In the genomic region with DNA sequence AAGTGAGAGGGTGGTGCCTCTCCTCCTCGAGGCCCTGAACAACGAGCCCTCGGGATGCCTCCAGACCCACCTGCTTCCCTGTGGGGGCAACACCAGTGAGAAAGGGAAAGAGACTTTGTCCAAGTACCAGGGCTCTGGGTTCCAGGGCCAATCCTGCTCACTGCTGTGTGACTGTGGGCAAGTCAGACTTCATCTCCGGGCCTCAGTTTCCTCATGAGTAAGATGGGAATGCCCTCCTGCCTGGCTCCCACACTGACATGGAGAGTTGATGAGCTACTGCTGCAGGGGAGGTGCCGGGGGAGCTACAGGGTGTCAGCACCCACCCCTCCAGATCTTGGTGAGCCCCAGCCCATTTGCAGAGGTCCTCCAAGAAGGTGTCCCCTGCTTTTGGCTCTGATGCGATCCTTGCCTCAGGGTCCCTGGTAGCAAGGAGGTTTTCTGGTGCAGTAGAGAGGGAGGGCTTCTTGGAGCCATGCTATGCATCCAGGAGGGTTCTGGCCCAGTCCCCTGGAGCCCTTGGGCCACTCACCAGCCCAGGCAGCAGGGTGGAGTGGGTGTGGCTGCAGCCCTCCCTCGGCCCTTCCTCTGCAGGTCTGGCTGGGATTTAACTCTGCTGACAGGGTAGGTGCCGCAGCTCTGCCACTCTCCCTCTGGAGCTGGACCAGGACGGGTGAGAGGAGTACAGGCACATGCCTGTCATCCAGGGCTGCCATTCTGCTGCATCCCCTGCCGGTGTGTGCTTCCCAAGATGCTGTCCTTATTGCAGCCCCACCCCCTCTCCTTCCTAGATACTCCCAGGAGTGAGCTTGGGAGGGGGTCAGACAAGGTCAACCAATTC, we compare ENCODE assay signal across 2 cellular contexts.
TF ChIP-seq lines count a peak whose summit lies in the region.

No MANE protein-coding gene starts in this region.

TF ChIP-seq in SK-N-SH, 30 proteins besides CTCF, POLR2A, EP300 and RAD21:
- TF ChIP-seq, protein P1, sequence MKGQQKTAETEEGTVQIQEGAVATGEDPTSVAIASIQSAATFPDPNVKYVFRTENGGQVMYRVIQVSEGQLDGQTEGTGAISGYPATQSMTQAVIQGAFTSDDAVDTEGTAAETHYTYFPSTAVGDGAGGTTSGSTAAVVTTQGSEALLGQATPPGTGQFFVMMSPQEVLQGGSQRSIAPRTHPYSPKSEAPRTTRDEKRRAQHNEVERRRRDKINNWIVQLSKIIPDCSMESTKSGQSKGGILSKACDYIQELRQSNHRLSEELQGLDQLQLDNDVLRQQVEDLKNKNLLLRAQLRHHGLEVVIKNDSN (IDR thresholded peaks at IDR 0.05; ENCODE audit: borderline replicate concordance, low read depth): no peak
- TF ChIP-seq RCOR1 (IDR thresholded peaks at IDR 0.05; ENCODE audit: low read length): no peak
- no peak for TF ChIP-seq ELF1 (IDR thresholded peaks at IDR 0.05)
- TF ChIP-seq, protein P2, sequence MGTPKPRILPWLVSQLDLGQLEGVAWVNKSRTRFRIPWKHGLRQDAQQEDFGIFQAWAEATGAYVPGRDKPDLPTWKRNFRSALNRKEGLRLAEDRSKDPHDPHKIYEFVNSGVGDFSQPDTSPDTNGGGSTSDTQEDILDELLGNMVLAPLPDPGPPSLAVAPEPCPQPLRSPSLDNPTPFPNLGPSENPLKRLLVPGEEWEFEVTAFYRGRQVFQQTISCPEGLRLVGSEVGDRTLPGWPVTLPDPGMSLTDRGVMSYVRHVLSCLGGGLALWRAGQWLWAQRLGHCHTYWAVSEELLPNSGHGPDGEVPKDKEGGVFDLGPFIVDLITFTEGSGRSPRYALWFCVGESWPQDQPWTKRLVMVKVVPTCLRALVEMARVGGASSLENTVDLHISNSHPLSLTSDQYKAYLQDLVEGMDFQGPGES (IDR thresholded peaks at IDR 0.05; ENCODE audit: low read depth, low read length): no peak
- no peak for TF ChIP-seq FOXJ3 (CRISPR knock-in tag; IDR thresholded peaks at IDR 0.05)
- TF ChIP-seq GATA2 (CRISPR knock-in tag; IDR thresholded peaks at IDR 0.05): no peak
- no peak for TF ChIP-seq RXRA (IDR thresholded peaks at IDR 0.05; ENCODE audit: borderline replicate concordance, low read depth)
- TF ChIP-seq YY1 (IDR thresholded peaks at IDR 0.05; ENCODE audit: low read depth): no peak

TF ChIP-seq in SK-N-SH treated with all-trans-retinoic acid at 6 μM for 48 hours, 23 proteins besides CTCF, POLR2A, EP300 and RAD21:
- TF ChIP-seq, protein P3, sequence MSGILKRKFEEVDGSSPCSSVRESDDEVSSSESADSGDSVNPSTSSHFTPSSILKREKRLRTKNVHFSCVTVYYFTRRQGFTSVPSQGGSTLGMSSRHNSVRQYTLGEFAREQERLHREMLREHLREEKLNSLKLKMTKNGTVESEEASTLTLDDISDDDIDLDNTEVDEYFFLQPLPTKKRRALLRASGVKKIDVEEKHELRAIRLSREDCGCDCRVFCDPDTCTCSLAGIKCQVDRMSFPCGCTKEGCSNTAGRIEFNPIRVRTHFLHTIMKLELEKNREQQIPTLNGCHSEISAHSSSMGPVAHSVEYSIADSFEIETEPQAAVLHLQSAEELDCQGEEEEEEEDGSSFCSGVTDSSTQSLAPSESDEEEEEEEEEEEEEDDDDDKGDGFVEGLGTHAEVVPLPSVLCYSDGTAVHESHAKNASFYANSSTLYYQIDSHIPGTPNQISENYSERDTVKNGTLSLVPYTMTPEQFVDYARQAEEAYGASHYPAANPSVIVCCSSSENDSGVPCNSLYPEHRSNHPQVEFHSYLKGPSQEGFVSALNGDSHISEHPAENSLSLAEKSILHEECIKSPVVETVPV (CRISPR knock-in tag; IDR thresholded peaks at IDR 0.05): no peak
- no peak for TF ChIP-seq ISL1 (CRISPR knock-in tag; IDR thresholded peaks at IDR 0.05)
- TF ChIP-seq, protein P4, sequence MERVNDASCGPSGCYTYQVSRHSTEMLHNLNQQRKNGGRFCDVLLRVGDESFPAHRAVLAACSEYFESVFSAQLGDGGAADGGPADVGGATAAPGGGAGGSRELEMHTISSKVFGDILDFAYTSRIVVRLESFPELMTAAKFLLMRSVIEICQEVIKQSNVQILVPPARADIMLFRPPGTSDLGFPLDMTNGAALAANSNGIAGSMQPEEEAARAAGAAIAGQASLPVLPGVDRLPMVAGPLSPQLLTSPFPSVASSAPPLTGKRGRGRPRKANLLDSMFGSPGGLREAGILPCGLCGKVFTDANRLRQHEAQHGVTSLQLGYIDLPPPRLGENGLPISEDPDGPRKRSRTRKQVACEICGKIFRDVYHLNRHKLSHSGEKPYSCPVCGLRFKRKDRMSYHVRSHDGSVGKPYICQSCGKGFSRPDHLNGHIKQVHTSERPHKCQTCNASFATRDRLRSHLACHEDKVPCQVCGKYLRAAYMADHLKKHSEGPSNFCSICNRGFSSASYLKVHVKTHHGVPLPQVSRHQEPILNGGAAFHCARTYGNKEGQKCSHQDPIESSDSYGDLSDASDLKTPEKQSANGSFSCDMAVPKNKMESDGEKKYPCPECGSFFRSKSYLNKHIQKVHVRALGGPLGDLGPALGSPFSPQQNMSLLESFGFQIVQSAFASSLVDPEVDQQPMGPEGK (CRISPR knock-in tag; IDR thresholded peaks at IDR 0.05; ENCODE audit: borderline replicate concordance): no peak
- TF ChIP-seq BACH2 (CRISPR knock-in tag; IDR thresholded peaks at IDR 0.05; ENCODE audit: borderline replicate concordance): no peak
- TF ChIP-seq ARNTL (CRISPR knock-in tag; IDR thresholded peaks at IDR 0.05; ENCODE audit: borderline replicate concordance, low read depth): no peak
- TF ChIP-seq PPARA (CRISPR knock-in tag; IDR thresholded peaks at IDR 0.05; ENCODE audit: borderline replicate concordance): no peak
- no peak for TF ChIP-seq SNAI2 (CRISPR knock-in tag; IDR thresholded peaks at IDR 0.05)
- no peak for TF ChIP-seq ZFP3 (CRISPR knock-in tag; IDR thresholded peaks at IDR 0.05)
- no peak for TF ChIP-seq ZC3H10 (CRISPR knock-in tag; IDR thresholded peaks at IDR 0.05)
- TF ChIP-seq ZNF70 (CRISPR knock-in tag; IDR thresholded peaks at IDR 0.05): no peak
- no peak for TF ChIP-seq ESRRG (CRISPR knock-in tag; IDR thresholded peaks at IDR 0.05)
- no peak for TF ChIP-seq ZNF8 (CRISPR knock-in tag; IDR thresholded peaks at IDR 0.05)
- TF ChIP-seq OSR1 (CRISPR knock-in tag; IDR thresholded peaks at IDR 0.05): no peak
- TF ChIP-seq CSDC2 (CRISPR knock-in tag; IDR thresholded peaks at IDR 0.05): no peak
- TF ChIP-seq TCF4 (CRISPR knock-in tag; IDR thresholded peaks at IDR 0.05; ENCODE audit: borderline replicate concordance): no peak
- TF ChIP-seq, protein P5, sequence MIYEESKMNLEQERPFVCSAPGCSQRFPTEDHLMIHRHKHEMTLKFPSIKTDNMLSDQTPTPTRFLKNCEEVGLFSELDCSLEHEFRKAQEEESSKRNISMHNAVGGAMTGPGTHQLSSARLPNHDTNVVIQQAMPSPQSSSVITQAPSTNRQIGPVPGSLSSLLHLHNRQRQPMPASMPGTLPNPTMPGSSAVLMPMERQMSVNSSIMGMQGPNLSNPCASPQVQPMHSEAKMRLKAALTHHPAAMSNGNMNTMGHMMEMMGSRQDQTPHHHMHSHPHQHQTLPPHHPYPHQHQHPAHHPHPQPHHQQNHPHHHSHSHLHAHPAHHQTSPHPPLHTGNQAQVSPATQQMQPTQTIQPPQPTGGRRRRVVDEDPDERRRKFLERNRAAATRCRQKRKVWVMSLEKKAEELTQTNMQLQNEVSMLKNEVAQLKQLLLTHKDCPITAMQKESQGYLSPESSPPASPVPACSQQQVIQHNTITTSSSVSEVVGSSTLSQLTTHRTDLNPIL (CRISPR knock-in tag; IDR thresholded peaks at IDR 0.05; ENCODE audit: low read depth): no peak
- TF ChIP-seq, protein P6, sequence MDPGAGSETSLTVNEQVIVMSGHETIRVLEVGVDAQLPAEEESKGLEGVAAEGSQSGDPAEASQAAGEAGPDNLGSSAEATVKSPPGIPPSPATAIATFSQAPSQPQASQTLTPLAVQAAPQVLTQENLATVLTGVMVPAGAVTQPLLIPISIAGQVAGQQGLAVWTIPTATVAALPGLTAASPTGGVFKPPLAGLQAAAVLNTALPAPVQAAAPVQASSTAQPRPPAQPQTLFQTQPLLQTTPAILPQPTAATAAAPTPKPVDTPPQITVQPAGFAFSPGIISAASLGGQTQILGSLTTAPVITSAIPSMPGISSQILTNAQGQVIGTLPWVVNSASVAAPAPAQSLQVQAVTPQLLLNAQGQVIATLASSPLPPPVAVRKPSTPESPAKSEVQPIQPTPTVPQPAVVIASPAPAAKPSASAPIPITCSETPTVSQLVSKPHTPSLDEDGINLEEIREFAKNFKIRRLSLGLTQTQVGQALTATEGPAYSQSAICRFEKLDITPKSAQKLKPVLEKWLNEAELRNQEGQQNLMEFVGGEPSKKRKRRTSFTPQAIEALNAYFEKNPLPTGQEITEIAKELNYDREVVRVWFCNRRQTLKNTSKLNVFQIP (CRISPR knock-in tag; IDR thresholded peaks at IDR 0.05; ENCODE audit: borderline replicate concordance, low read depth): no peak
- TF ChIP-seq ZNF565 (CRISPR knock-in tag; conservative IDR thresholded peaks at IDR 0.05; ENCODE audit: low read depth): no peak
